In the genomic region with DNA sequence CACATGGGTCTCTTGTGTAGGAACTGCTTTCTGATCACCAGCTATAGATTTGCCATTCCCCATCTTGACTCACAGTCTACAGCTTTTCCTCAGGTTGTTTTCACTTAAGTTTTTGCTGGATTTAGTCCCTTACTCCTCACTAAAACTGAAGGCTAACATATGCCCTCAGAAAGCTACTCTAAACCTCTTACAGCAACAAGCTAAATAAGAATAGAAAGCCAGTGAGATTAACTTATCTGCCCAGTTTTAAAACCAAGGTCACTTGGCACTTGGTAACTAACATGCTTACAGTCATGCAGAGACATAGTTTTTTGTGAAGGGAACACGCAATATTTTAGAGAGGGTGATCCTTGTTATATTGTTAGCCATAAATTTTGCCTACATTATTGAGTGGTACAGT, we compare ENCODE assay signal across 28 cellular contexts. TPM values are rescaled to one million over a fixed set of nuclear protein-coding genes. Genes with fewer than 3 reads are reported as not detected.
"Had no signal": no experiment of that assay in that cellular context is flagged by ENCODE, and none has a peak within 500 bp of the region (broad histone marks: within the 10 kb centered on the region; RNA-seq: fewer than 3 reads in every experiment).

A gene with protein sequence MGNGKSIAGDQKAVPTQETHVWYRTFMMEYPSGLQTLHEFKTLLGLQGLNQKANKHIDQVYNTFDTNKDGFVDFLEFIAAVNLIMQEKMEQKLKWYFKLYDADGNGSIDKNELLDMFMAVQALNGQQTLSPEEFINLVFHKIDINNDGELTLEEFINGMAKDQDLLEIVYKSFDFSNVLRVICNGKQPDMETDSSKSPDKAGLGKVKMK (minus strand): TSS at position 180 of the 400 bp plus-strand sequence. CDS start 117 bp downstream, at position 63.

- H3K4me2 ChIP-seq: KMS-11 had no signal

- H3K9me3 ChIP-seq: MG63 had no signal

- DNase-seq: activated CD4-positive, alpha-beta T cell treated with anti-CD3 and anti-CD28 coated beads for 36 hours; activated CD4-positive, alpha-beta T cell treated with anti-CD3 and anti-CD28 coated beads, Interleukin-2, amount 50 U/mL, for 1 hour; activated CD8-positive, alpha-beta memory T cell treated with anti-CD3 and anti-CD28 coated beads, Interleukin-2, amount 50 U/mL, for 4 hours; activated CD8-positive, alpha-beta T cell treated with anti-CD3 and anti-CD28 coated beads for 36 hours; activated gamma-delta T cell treated with Interleukin-2 at 50 U/mL for 16 hours; activated naive CD4-positive, alpha-beta T cell treated with anti-CD3 and anti-CD28 coated beads, Interleukin-2, amount 10 ng/mL, durations not matched to agents 7 days and 5 days; activated naive CD8-positive, alpha-beta T cell treated with anti-CD3 and anti-CD28 coated beads for 36 hours; activated T-cell treated with anti-CD3 and anti-CD28 coated beads, Interleukin-2, amount 50 U/mL, for 72 hours; caudate nucleus; MG63; MV-4-11; NCI-H1092 treated with DMSO at 0.1 percent for 48 hours; NCI-H1417 treated with DMSO at 0.1 percent for 48 hours; NCI-H1694; NCI-H2029; NCI-H2107; NCI-H2171 treated with DMSO at 0.1 percent for 48 hours; NCI-H226; NCI-H526; SHP77 treated with DMSO at 0.1 percent for 48 hours; T-cell; T-helper 2 cell; T1000 had no signal

- H3K9me3 Mint-ChIP-seq: activated CD8-positive, alpha-beta T cell treated with anti-CD3 and anti-CD28 coated beads for 36 hours; activated naive CD4-positive, alpha-beta T cell treated with anti-CD3 and anti-CD28 coated beads, Interleukin-2, amount 10 ng/mL, durations not matched to agents 7 days and 5 days; activated naive CD8-positive, alpha-beta T cell treated with anti-CD3 and anti-CD28 coated beads for 36 hours; activated T-cell treated with anti-CD3 and anti-CD28 coated beads, Interleukin-2, amount 50 U/mL, for 72 hours; activated T-helper 2 cell treated with anti-CD3 and anti-CD28 coated beads, Interferon-gamma antibody, Interleukin-2, Interleukin-4, amounts not matched to agents 10 μg/mL and 5 μg/mL and 100 μg/mL, durations not matched to agents 14 hours and 24 hours and 36 hours; T-cell had no signal

- H3K27ac ChIP-seq: KMS-11 had no signal

- H3K9ac ChIP-seq: KMS-11 had no signal

- ATAC-seq: activated CD4-positive, alpha-beta T cell treated with anti-CD3 and anti-CD28 coated beads for 36 hours; activated CD8-positive, alpha-beta T cell treated with anti-CD3 and anti-CD28 coated beads for 36 hours; activated T-cell treated with anti-CD3 and anti-CD28 coated beads, Interleukin-2, amount 50 U/mL, for 72 hours; T-cell had no signal

- FAIRE-seq: TTC549 had no signal

- H3K4me1 Mint-ChIP-seq: activated CD4-positive, alpha-beta T cell treated with anti-CD3 and anti-CD28 coated beads for 36 hours; activated naive CD4-positive, alpha-beta T cell treated with anti-CD3 and anti-CD28 coated beads, Interleukin-2, amount 10 ng/mL, durations not matched to agents 7 days and 5 days; activated naive CD8-positive, alpha-beta T cell treated with anti-CD3 and anti-CD28 coated beads for 36 hours; T-cell had no signal

- H3K27ac Mint-ChIP-seq: activated CD4-positive, alpha-beta T cell treated with anti-CD3 and anti-CD28 coated beads for 36 hours; activated CD8-positive, alpha-beta T cell treated with anti-CD3 and anti-CD28 coated beads for 36 hours; activated naive CD4-positive, alpha-beta T cell treated with anti-CD3 and anti-CD28 coated beads, Interleukin-2, amount 10 ng/mL, durations not matched to agents 7 days and 5 days; activated T-cell treated with anti-CD3 and anti-CD28 coated beads, Interleukin-2, amount 50 U/mL, for 72 hours; activated T-helper 2 cell treated with anti-CD3 and anti-CD28 coated beads, Interferon-gamma antibody, Interleukin-2, Interleukin-4, amounts not matched to agents 10 μg/mL and 5 μg/mL and 100 μg/mL, durations not matched to agents 14 hours and 24 hours and 36 hours; T-cell had no signal

- H3K4me3 Mint-ChIP-seq: activated CD4-positive, alpha-beta T cell treated with anti-CD3 and anti-CD28 coated beads for 36 hours; activated CD8-positive, alpha-beta T cell treated with anti-CD3 and anti-CD28 coated beads for 36 hours; activated naive CD4-positive, alpha-beta T cell treated with anti-CD3 and anti-CD28 coated beads, Interleukin-2, amount 10 ng/mL, durations not matched to agents 7 days and 5 days; activated naive CD8-positive, alpha-beta T cell treated with anti-CD3 and anti-CD28 coated beads for 36 hours; activated T-cell treated with anti-CD3 and anti-CD28 coated beads, Interleukin-2, amount 50 U/mL, for 72 hours; T-cell had no signal

- H3K36me3 Mint-ChIP-seq: activated naive CD4-positive, alpha-beta T cell treated with anti-CD3 and anti-CD28 coated beads, Interleukin-2, amount 10 ng/mL, durations not matched to agents 7 days and 5 days; activated naive CD8-positive, alpha-beta T cell treated with anti-CD3 and anti-CD28 coated beads for 36 hours; T-cell had no signal

- H3K36me3 ChIP-seq: MG63 had no signal

- H3K27me3 ChIP-seq: MG63 had no signal

- H3K4me3 ChIP-seq: MG63 had no signal

RNA-seq across cellular contexts. Expression of the gene that starts here (rescaled TPM):
- total RNA-seq: activated CD4-positive, alpha-beta T cell treated with anti-CD3 and anti-CD28 coated beads for 36 hours; activated CD8-positive, alpha-beta T cell treated with anti-CD3 and anti-CD28 coated beads for 36 hours; activated naive CD8-positive, alpha-beta T cell treated with anti-CD3 and anti-CD28 coated beads for 36 hours; activated T-cell treated with anti-CD3 and anti-CD28 coated beads, Interleukin-2, amount 50 U/mL, for 72 hours; activated T-helper 2 cell treated with anti-CD3 and anti-CD28 coated beads, Interferon-gamma antibody, Interleukin-2, Interleukin-4, amounts not matched to agents 10 μg/mL and 5 μg/mL and 100 μg/mL, durations not matched to agents 14 hours and 24 hours and 36 hours; NCI-H460; SK-MEL-5; T-cell had no signal
